26 cellular contexts compared by ENCODE assay signal in genomic region chr12:3317481-3317815, GRCh38.
"Had no signal": no experiment of that assay in that cellular context is flagged by ENCODE, and none has a peak within 500 bp of the region (broad histone marks: within the 10 kb centered on the region; RNA-seq: fewer than 3 reads in every experiment).

No MANE protein-coding gene starts in this region.

- H3K4me3 ChIP-seq: left lung, lower lobe of right lung, pancreas, prostate gland, skin epidermis, stomach, testis, thyroid gland, transverse colon, upper lobe of left lung, vagina had no signal

- H3K27me3 ChIP-seq: pancreas, testis, thyroid gland, transverse colon, upper lobe of left lung, vagina had no signal

- H3K27ac ChIP-seq: left lung, lower lobe of right lung, pancreas, prostate gland, skin epidermis, stomach, testis, thyroid gland, transverse colon, upper lobe of left lung, vagina had no signal

- DNase-seq: islet precursor cell; kidney glomerular epithelial cell; left colon; lower lobe of right lung; mammary epithelial cell; mesenchymal stem cell; naive thymus-derived CD8-positive, alpha-beta T cell; retina; stimulated activated CD4-positive, alpha-beta T cell treated with anti-CD3 and anti-CD28 coated beads, Interleukin-12 subunit alpha, Interleukin-12 subunit beta, amount 100 ng/mL, for 4 hours; stimulated activated CD4-positive, alpha-beta T cell treated with anti-CD3 and anti-CD28 coated beads, Interleukin-15, amount 100 ng/mL, for 24 hours; stimulated activated CD4-positive, alpha-beta T cell treated with anti-CD3 and anti-CD28 coated beads, Interleukin-2, amount 100 ng/mL, for 24 hours; stimulated activated CD4-positive, alpha-beta T cell treated with anti-CD3 and anti-CD28 coated beads, Interleukin-4, amount 100 ng/mL, for 1 hour; stimulated activated naive B cell treated with anti-CD40 and anti-IgM and Interleukin-4, amounts not matched to agents 10 μg/mL and 1 μg/mL and 100 μg/mL, for 72 hours; stimulated activated naive CD8-positive, alpha-beta T cell treated with anti-CD3 and anti-CD28 coated beads, Interleukin-15, Interleukin-2, amounts not matched to agents 100 U/mL and 50 U/mL, for 24 hours; stomach; testis; thyroid gland; transverse colon; upper lobe of left lung had no signal

- H3K9me3 ChIP-seq: left lung, lower lobe of right lung, pancreas, prostate gland, stomach, testis, thyroid gland, transverse colon, upper lobe of left lung, vagina had no signal

- ATAC-seq: left colon; left lung; lower lobe of right lung; naive thymus-derived CD8-positive, alpha-beta T cell; pancreas; right cardiac atrium; sciatic nerve; stimulated activated naive B cell treated with anti-CD40 and anti-IgM and Interleukin-4, amounts not matched to agents 10 μg/mL and 1 μg/mL and 100 μg/mL, for 72 hours; stimulated activated naive CD8-positive, alpha-beta T cell treated with anti-CD3 and anti-CD28 coated beads, Interleukin-15, Interleukin-2, amounts not matched to agents 100 U/mL and 50 U/mL, for 24 hours had no signal

- H3K36me3 ChIP-seq: left lung, lower lobe of right lung, pancreas, prostate gland, stomach, thyroid gland, transverse colon, upper lobe of left lung, vagina had no signal
